Comparison of ENCODE assay signal across 33 cellular contexts in genomic region chr18:62688743-62689317, GRCh38.
"Had no signal": no experiment of that assay in that cellular context is flagged by ENCODE, and none has a peak within 500 bp of the region (broad histone marks: within the 10 kb centered on the region; RNA-seq: fewer than 3 reads in every experiment).

No MANE protein-coding gene starts in this region.

- H3K27me3 Mint-ChIP-seq: activated naive CD8-positive, alpha-beta T cell treated with anti-CD3 and anti-CD28 coated beads, Interleukin-2, amount 10 ng/mL, durations not matched to agents 7 days and 5 days had no signal

- H3K9ac ChIP-seq: SK-N-SH had no signal

- FAIRE-seq: astrocyte, TTC549 had no signal

- ATAC-seq: activated CD4-positive, alpha-beta T cell treated with anti-CD3 and anti-CD28 coated beads for 36 hours; activated CD8-positive, alpha-beta T cell treated with anti-CD3 and anti-CD28 coated beads, Interleukin-2, amount 10 ng/mL, durations not matched to agents 7 days and 5 days; body of pancreas; PC-3 had no signal

- H3K4me1 ChIP-seq: body of pancreas, Peyer's patch, SJSA1 had no signal

- DNase-seq: activated CD4-positive, alpha-beta T cell treated with anti-CD3 and anti-CD28 coated beads for 36 hours; activated CD4-positive, alpha-beta T cell treated with anti-CD3 and anti-CD28 coated beads, Interleukin-2, amount 10 ng/mL, durations not matched to agents 7 days and 5 days; activated CD4-positive, alpha-beta T cell treated with anti-CD3 and anti-CD28 coated beads, Interleukin-2, amount 50 U/mL, for 48 hours; activated CD8-positive, alpha-beta T cell treated with anti-CD3 and anti-CD28 coated beads, Interleukin-2, amount 10 ng/mL, durations not matched to agents 7 days and 5 days; activated gamma-delta T cell; activated naive CD4-positive, alpha-beta T cell treated with Interleukin-2 at 50 U/mL for 16 hours; activated naive CD8-positive, alpha-beta T cell treated with anti-CD3 and anti-CD28 coated beads, Interleukin-2, amount 10 ng/mL, durations not matched to agents 7 days and 5 days; activated T-cell treated with anti-CD3 and anti-CD28 coated beads, Interleukin-2, amount 50 U/mL, for 24 hours; body of pancreas; Kasumi-1; KG1; MG63; NCI-H1092; NCI-H1436 treated with DMSO at 0.1 percent for 48 hours; NCI-H1694 treated with DMSO at 0.1 percent for 48 hours; NCI-H2029; NCI-H510A; NCI-H526; NCI-H748 treated with DMSO at 0.1 percent for 48 hours; NK-92 treated with Interleukin-12 subunit alpha and Interleukin-12 subunit beta, amount 100 ng/mL, for 24 hours; PC-3; Peyer's patch; RPMI8226; SHP77 treated with DMSO at 0.1 percent for 48 hours; SK-N-SH had no signal

- H3K27me3 ChIP-seq: body of pancreas, MG63, Peyer's patch had no signal

- H3K27ac ChIP-seq: body of pancreas, Peyer's patch, SJSA1 had no signal

- H3K4me1 Mint-ChIP-seq: activated CD4-positive, alpha-beta T cell treated with anti-CD3 and anti-CD28 coated beads for 36 hours; activated CD4-positive, alpha-beta T cell treated with anti-CD3 and anti-CD28 coated beads, Interleukin-2, amount 10 ng/mL, durations not matched to agents 7 days and 5 days; activated naive CD4-positive, alpha-beta T cell treated with anti-CD3 and anti-CD28 coated beads, Interleukin-2, amount 50 U/mL, for 24 hours; activated naive CD8-positive, alpha-beta T cell treated with anti-CD3 and anti-CD28 coated beads, Interleukin-2, amount 10 ng/mL, durations not matched to agents 7 days and 5 days; central memory CD8-positive, alpha-beta T cell had no signal

- H3K4me2 ChIP-seq: SK-N-SH had no signal

- H3K27ac Mint-ChIP-seq: activated CD4-positive, alpha-beta T cell treated with anti-CD3 and anti-CD28 coated beads for 36 hours; activated CD4-positive, alpha-beta T cell treated with anti-CD3 and anti-CD28 coated beads, Interleukin-2, amount 10 ng/mL, durations not matched to agents 7 days and 5 days; activated CD8-positive, alpha-beta T cell treated with anti-CD3 and anti-CD28 coated beads, Interleukin-2, amount 10 ng/mL, durations not matched to agents 7 days and 5 days; activated naive CD4-positive, alpha-beta T cell treated with anti-CD3 and anti-CD28 coated beads, Interleukin-2, amount 50 U/mL, for 24 hours; activated naive CD8-positive, alpha-beta T cell treated with anti-CD3 and anti-CD28 coated beads, Interleukin-2, amount 10 ng/mL, durations not matched to agents 7 days and 5 days; activated T-cell treated with anti-CD3 and anti-CD28 coated beads, Interleukin-2, amount 50 U/mL, for 24 hours; activated T-helper 2 cell treated with anti-CD3 and anti-CD28 coated beads, Interferon-gamma antibody, Interleukin-2, Interleukin-4, amounts not matched to agents 10 μg/mL and 5 μg/mL and 100 μg/mL, durations not matched to agents 14 hours and 24 hours and 36 hours; T-helper 1 cell treated with Interleukin-12 subunit alpha and Interleukin-12 subunit beta and Interleukin-4 antibody, amounts not matched to agents 30 μg/mL and 1 μg/mL, for 36 hours; T-helper 2 cell treated with Interferon-gamma antibody and Interleukin-4, amounts not matched to agents 5 μg/mL and 100 μg/mL, for 36 hours had no signal

- H3K36me3 ChIP-seq: MG63, Peyer's patch, SJSA1 had no signal

- H3K9me3 ChIP-seq: body of pancreas, MG63, Peyer's patch, SJSA1, SK-N-SH had no signal

- H3K4me3 ChIP-seq: body of pancreas, MG63, Peyer's patch, SJSA1 had no signal

- H3K4me3 Mint-ChIP-seq: activated CD4-positive, alpha-beta T cell treated with anti-CD3 and anti-CD28 coated beads for 36 hours; activated CD4-positive, alpha-beta T cell treated with anti-CD3 and anti-CD28 coated beads, Interleukin-2, amount 10 ng/mL, durations not matched to agents 7 days and 5 days; activated CD8-positive, alpha-beta T cell treated with anti-CD3 and anti-CD28 coated beads, Interleukin-2, amount 10 ng/mL, durations not matched to agents 7 days and 5 days; activated naive CD4-positive, alpha-beta T cell treated with anti-CD3 and anti-CD28 coated beads, Interleukin-2, amount 50 U/mL, for 24 hours; activated naive CD8-positive, alpha-beta T cell treated with anti-CD3 and anti-CD28 coated beads, Interleukin-2, amount 10 ng/mL, durations not matched to agents 7 days and 5 days; activated T-cell treated with anti-CD3 and anti-CD28 coated beads, Interleukin-2, amount 50 U/mL, for 24 hours; central memory CD8-positive, alpha-beta T cell; T-helper 1 cell treated with Interleukin-12 subunit alpha and Interleukin-12 subunit beta and Interleukin-4 antibody, amounts not matched to agents 30 μg/mL and 1 μg/mL, for 36 hours; T-helper 2 cell treated with Interferon-gamma antibody and Interleukin-4, amounts not matched to agents 5 μg/mL and 100 μg/mL, for 36 hours had no signal
